ENCODE assay signal across 2 cellular contexts in the genomic region with DNA sequence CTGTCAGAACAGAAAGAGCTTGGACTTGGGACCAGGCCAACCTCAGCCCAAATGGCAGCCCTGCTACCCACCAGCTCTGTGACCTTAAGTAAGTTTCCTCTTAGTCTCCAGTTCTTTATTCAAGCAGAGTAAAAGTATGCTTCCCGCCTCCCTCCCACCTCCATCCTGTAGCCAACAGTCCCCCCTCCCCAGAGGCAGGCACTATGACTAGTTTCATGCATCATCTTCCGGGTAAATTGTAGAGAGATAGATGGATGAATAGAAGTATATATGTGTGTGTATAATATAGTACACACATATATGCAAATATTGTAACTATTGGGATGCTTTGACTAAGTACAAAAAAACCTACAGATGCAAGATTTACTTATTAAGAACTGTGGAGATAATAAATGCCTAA.
TF ChIP-seq lines count a peak whose summit lies in the region.

No MANE protein-coding gene starts in this region.

TF ChIP-seq in HepG2, 621 proteins besides CTCF, POLR2A, EP300 and RAD21:
- TF ChIP-seq, protein P1, sequence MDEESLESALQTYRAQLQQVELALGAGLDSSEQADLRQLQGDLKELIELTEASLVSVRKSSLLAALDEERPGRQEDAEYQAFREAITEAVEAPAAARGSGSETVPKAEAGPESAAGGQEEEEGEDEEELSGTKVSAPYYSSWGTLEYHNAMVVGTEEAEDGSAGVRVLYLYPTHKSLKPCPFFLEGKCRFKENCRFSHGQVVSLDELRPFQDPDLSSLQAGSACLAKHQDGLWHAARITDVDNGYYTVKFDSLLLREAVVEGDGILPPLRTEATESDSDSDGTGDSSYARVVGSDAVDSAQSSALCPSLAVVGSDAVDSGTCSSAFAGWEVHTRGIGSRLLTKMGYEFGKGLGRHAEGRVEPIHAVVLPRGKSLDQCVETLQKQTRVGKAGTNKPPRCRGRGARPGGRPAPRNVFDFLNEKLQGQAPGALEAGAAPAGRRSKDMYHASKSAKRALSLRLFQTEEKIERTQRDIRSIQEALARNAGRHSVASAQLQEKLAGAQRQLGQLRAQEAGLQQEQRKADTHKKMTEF (CRISPR knock-in tag; IDR thresholded peaks at IDR 0.05) = no peak
- TF ChIP-seq ATM (IDR thresholded peaks at IDR 0.05; ENCODE audit: borderline replicate concordance) (no peak), TRIM24 (CRISPR knock-in tag; IDR thresholded peaks at IDR 0.05) (no peak), MTA3 (CRISPR knock-in tag; IDR thresholded peaks at IDR 0.05) (no peak), TP53 (CRISPR knock-in tag; conservative IDR thresholded peaks at IDR 0.05) (no peak), TAF1 (CRISPR knock-in tag; IDR thresholded peaks at IDR 0.05) (no peak)
- TF ChIP-seq, protein P2, sequence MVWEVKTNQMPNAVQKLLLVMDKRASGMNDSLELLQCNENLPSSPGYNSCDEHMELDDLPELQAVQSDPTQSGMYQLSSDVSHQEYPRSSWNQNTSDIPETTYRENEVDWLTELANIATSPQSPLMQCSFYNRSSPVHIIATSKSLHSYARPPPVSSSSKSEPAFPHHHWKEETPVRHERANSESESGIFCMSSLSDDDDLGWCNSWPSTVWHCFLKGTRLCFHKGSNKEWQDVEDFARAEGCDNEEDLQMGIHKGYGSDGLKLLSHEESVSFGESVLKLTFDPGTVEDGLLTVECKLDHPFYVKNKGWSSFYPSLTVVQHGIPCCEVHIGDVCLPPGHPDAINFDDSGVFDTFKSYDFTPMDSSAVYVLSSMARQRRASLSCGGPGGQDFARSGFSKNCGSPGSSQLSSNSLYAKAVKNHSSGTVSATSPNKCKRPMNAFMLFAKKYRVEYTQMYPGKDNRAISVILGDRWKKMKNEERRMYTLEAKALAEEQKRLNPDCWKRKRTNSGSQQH (CRISPR knock-in tag; IDR thresholded peaks at IDR 0.05; ENCODE audit: low read depth) = no peak
- TF ChIP-seq, protein P3, sequence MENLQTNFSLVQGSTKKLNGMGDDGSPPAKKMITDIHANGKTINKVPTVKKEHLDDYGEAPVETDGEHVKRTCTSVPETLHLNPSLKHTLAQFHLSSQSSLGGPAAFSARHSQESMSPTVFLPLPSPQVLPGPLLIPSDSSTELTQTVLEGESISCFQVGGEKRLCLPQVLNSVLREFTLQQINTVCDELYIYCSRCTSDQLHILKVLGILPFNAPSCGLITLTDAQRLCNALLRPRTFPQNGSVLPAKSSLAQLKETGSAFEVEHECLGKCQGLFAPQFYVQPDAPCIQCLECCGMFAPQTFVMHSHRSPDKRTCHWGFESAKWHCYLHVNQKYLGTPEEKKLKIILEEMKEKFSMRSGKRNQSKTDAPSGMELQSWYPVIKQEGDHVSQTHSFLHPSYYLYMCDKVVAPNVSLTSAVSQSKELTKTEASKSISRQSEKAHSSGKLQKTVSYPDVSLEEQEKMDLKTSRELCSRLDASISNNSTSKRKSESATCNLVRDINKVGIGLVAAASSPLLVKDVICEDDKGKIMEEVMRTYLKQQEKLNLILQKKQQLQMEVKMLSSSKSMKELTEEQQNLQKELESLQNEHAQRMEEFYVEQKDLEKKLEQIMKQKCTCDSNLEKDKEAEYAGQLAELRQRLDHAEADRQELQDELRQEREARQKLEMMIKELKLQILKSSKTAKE (CRISPR knock-in tag; IDR thresholded peaks at IDR 0.05; ENCODE audit: borderline replicate concordance) = no peak
- TF ChIP-seq, protein P4, sequence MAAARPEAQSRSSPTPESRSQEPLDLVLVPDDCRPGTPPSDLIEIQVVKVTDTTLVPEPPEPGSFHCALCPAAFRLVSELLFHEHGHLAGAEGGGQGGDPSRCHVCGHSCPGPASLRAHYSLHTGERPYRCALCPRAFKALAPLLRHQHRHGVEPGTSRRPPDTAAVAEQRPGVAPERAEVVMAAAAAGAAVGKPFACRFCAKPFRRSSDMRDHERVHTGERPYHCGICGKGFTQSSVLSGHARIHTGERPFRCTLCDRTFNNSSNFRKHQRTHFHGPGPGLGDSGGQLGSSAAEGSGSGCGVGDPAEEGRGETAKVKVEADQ (CRISPR knock-in tag; IDR thresholded peaks at IDR 0.05; ENCODE audit: borderline replicate concordance) = no peak
- TF ChIP-seq, protein P5, sequence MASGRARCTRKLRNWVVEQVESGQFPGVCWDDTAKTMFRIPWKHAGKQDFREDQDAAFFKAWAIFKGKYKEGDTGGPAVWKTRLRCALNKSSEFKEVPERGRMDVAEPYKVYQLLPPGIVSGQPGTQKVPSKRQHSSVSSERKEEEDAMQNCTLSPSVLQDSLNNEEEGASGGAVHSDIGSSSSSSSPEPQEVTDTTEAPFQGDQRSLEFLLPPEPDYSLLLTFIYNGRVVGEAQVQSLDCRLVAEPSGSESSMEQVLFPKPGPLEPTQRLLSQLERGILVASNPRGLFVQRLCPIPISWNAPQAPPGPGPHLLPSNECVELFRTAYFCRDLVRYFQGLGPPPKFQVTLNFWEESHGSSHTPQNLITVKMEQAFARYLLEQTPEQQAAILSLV (CRISPR knock-in tag; IDR thresholded peaks at IDR 0.05; ENCODE audit: borderline replicate concordance) = no peak

TF ChIP-seq in endothelial cell of umbilical vein, 7 proteins besides CTCF, POLR2A, EP300 and RAD21:
- TF ChIP-seq, protein P6, sequence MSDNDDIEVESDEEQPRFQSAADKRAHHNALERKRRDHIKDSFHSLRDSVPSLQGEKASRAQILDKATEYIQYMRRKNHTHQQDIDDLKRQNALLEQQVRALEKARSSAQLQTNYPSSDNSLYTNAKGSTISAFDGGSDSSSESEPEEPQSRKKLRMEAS (IDR thresholded peaks at IDR 0.05; ENCODE audit: insufficient read depth, insufficient read length) = no peak
- TF ChIP-seq FOS (IDR thresholded peaks at IDR 0.05; ENCODE audit: borderline replicate concordance, insufficient read depth, low read length) (no peak), JUN (IDR thresholded peaks at IDR 0.05; ENCODE audit: borderline replicate concordance, insufficient read depth, insufficient read length, low read depth) (no peak), POLR2AphosphoS5 (IDR thresholded peaks at IDR 0.05; ENCODE audit: insufficient read depth, low read depth, low read length) (no peak), EZH2 (IDR thresholded peaks at IDR 0.05; ENCODE audit: borderline replicate concordance, low read depth, low read length, severe bottlenecking) (no peak), MYC (IDR thresholded peaks at IDR 0.05; ENCODE audit: low read depth, low read length) (no peak), GATA2 (IDR thresholded peaks at IDR 0.05; ENCODE audit: insufficient read depth, insufficient read length, low read depth, low read length) (no peak)
